30 cellular contexts compared by ENCODE assay signal in the genomic region with DNA sequence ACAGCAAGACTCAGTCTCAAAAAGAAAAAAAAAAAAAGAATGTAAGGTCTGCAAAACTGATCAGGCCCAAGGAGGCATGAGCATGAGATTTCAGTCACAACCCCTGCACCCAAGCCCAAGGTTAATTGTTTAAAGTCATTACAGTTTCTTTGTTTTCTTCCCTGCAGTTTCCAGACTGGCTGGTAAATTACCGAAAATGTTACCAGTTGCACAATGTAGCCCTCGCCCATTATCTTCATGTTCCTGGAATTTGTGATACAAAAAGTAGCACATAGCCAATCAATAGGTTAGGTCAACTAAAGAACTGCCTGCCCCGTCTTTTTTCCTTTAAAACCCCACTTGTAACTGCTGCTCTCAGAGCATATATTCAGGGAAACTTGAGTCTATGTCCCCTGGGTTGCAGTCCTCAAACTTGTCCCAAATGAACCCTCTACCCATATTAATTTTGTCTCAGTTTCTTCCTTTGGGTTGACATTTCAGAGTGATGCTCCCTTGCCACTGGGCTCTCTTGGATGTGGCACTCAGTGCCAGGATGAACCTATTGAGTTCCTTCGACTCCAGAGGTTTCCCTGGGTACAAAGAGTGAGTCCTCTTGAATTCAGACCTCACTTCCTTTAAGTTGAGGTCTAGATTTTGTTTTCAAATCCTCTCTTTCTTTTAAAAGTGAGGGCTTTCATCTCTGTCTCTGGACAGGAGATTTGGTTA.
"Had no signal": no experiment of that assay in that cellular context is flagged by ENCODE, and none has a peak within 500 bp of the region (broad histone marks: within the 10 kb centered on the region; RNA-seq: fewer than 3 reads in every experiment).

No MANE protein-coding gene starts in this region.

- H3K9ac ChIP-seq: SK-N-SH had no signal

- H3K4me3 Mint-ChIP-seq: activated CD8-positive, alpha-beta T cell treated with anti-CD3 and anti-CD28 coated beads, Interleukin-2, amount 10 ng/mL, durations not matched to agents 7 days and 5 days; activated T-helper 1 cell treated with anti-CD3 and anti-CD28 coated beads, Interleukin-12 subunit alpha, Interleukin-12 subunit beta, Interleukin-2, Interleukin-4 antibody, amounts not matched to agents 30 ng/mL and 10 ng/mL and 1 ng/mL, durations not matched to agents 14 hours and 24 hours and 36 hours had no signal

- H3K4me3 ChIP-seq: breast epithelium, MG63 had no signal

- H3K27ac Mint-ChIP-seq: activated CD8-positive, alpha-beta T cell treated with anti-CD3 and anti-CD28 coated beads, Interleukin-2, amount 10 ng/mL, durations not matched to agents 7 days and 5 days; activated naive CD4-positive, alpha-beta T cell treated with anti-CD3 and anti-CD28 coated beads, Interleukin-2, amount 50 U/mL, for 72 hours; activated T-helper 1 cell treated with anti-CD3 and anti-CD28 coated beads, Interleukin-12 subunit alpha, Interleukin-12 subunit beta, Interleukin-2, Interleukin-4 antibody, amounts not matched to agents 30 ng/mL and 10 ng/mL and 1 ng/mL, durations not matched to agents 14 hours and 24 hours and 36 hours had no signal

- H3K9me3 Mint-ChIP-seq: activated naive CD4-positive, alpha-beta T cell treated with anti-CD3 and anti-CD28 coated beads, Interleukin-2, amount 50 U/mL, for 72 hours; activated T-helper 1 cell treated with anti-CD3 and anti-CD28 coated beads, Interleukin-12 subunit alpha, Interleukin-12 subunit beta, Interleukin-2, Interleukin-4 antibody, amounts not matched to agents 30 ng/mL and 10 ng/mL and 1 ng/mL, durations not matched to agents 14 hours and 24 hours and 36 hours had no signal

- H3K36me3 Mint-ChIP-seq: activated naive CD4-positive, alpha-beta T cell treated with anti-CD3 and anti-CD28 coated beads, Interleukin-2, amount 50 U/mL, for 72 hours had no signal

- H3K36me3 ChIP-seq: breast epithelium, MG63, WERI-Rb-1 had no signal

- H3K9me3 ChIP-seq: breast epithelium, MG63, SK-N-SH had no signal

- ATAC-seq: activated CD8-positive, alpha-beta T cell treated with anti-CD3 and anti-CD28 coated beads, Interleukin-2, amount 10 ng/mL, durations not matched to agents 7 days and 5 days; activated naive CD4-positive, alpha-beta T cell treated with anti-CD3 and anti-CD28 coated beads, Interleukin-2, amount 50 U/mL, for 72 hours; Panc1; Right ventricle myocardium inferior had no signal

- H3K27ac ChIP-seq: breast epithelium, WERI-Rb-1 had no signal

- H3K27me3 ChIP-seq: breast epithelium, MG63 had no signal

- DNase-seq: activated CD4-positive, alpha-beta T cell treated with anti-CD3 and anti-CD28 coated beads for 4 hours; activated CD4-positive, alpha-beta T cell treated with anti-CD3 and anti-CD28 coated beads, Interleukin-2, amount 50 U/mL, for 4 hours; activated CD8-positive, alpha-beta memory T cell treated with anti-CD3 and anti-CD28 coated beads, Interleukin-2, amount 50 U/mL, for 48 hours; activated CD8-positive, alpha-beta T cell treated with anti-CD3 and anti-CD28 coated beads, Interleukin-2, amount 10 ng/mL, durations not matched to agents 7 days and 5 days; activated effector memory CD4-positive, alpha-beta T cell treated with anti-CD3 and anti-CD28 coated beads, Interleukin-2, amount 50 U/mL, for 16 hours; activated naive CD4-positive, alpha-beta T cell treated with Interleukin-2 at 50 U/mL for 16 hours; activated T-cell treated with anti-CD3 and anti-CD28 coated beads, Interleukin-2, amount 50 U/mL, for 1 hour; anterior cingulate cortex; caudate nucleus; KBM-7; MG63; MV-4-11; NCI-H1092 treated with DMSO at 0.1 percent for 48 hours; NCI-H1417 treated with DMSO at 0.1 percent for 48 hours; NCI-H1694; NCI-H2029; NCI-H2107; NCI-H2171 treated with DMSO at 0.1 percent for 48 hours; NCI-H226; NCI-H526 treated with DMSO at 0.1 percent for 48 hours; NCI-H82; RPMI8226; SK-N-SH; T-helper 1 cell; WERI-Rb-1 had no signal

- H3K4me1 ChIP-seq: breast epithelium had no signal
